Comparison of ENCODE assay signal across 20 cellular contexts in the genomic region with DNA sequence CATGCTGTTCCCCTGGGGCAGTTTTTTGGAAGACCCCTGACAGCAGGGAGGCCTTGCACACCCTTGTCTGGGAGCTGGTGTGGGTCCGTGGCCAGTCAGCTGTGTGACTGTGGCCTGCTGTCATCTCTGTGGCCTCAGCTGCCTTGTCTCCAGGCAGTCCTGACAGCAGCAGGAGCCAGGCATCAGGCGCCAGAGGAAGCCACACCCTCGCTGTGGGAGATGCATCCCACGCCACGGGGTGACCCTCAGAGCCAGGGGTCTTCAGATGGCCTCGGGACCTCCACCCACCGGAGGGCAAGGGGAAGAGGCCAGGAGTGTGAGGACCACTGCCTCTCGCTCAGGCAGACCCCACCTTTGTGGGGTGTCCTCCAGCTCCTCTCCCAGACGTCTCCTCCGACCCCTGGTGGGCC. TPM values are rescaled to one million over a fixed set of nuclear protein-coding genes. Genes with fewer than 3 reads are reported as not detected.
DNase-seq lines count a peak whose midpoint lies in the region; ATAC-seq and TF ChIP-seq lines count a peak whose summit lies in the region.
"Had no signal": no experiment of that assay in that cellular context is flagged by ENCODE, and none has a peak within 500 bp of the region (broad histone marks: within the 10 kb centered on the region; RNA-seq: fewer than 3 reads in every experiment).

No MANE protein-coding gene starts in this region.

- no peaks in the 10 kb centered on the region for H3K9me3 ChIP-seq in T-helper 17 cell (ENCODE audit: control insufficient read depth, low read length, poor library complexity, severe bottlenecking)
- no peaks in the 10 kb centered on the region for H3K9me3 ChIP-seq in right lobe of liver
- no peaks in the 10 kb centered on the region for H3K9me3 ChIP-seq in transverse colon
- H3K9me3 ChIP-seq: MG63, Peyer's patch had no signal

- H3K4me3 ChIP-seq in right lobe of liver (no peak overlapping the region), transverse colon (no peak overlapping the region)
- H3K4me3 ChIP-seq: MG63, Peyer's patch had no signal

- no peak for TF ChIP-seq CTCF in right lobe of liver (IDR thresholded peaks at IDR 0.05)
- TF ChIP-seq CTCF in transverse colon (IDR thresholded peaks at IDR 0.05): no peak

- H3K36me3 ChIP-seq in right lobe of liver: peaks cover 0 to 26% (median 12%) of the 10 kb centered on the region in 4 donors
- no peaks in the 10 kb centered on the region for H3K36me3 ChIP-seq in transverse colon
- H3K36me3 ChIP-seq: MG63, Peyer's patch had no signal

- no peak for ATAC-seq in T-helper 17 cell
- ATAC-seq in right lobe of liver: no peak
- ATAC-seq in HG02870 (IDR thresholded peaks at IDR 0.05; ENCODE audit: unreplicated experiment): no peak

- H3K4me1 Mint-ChIP-seq in T-helper 17 cell: no peaks in the 10 kb centered on the region

- no peak for DNase-seq in T-helper 17 cell
- DNase-seq in right lobe of liver: peak in 2 of 3 donors; percentile 42 to 45
- peak; percentile 64 for DNase-seq in posterior vena cava (ENCODE audit: low spot score)
- no peak for DNase-seq in transverse colon
- no peak for DNase-seq in putamen (ENCODE audit: low spot score)
- DNase-seq in SKM-1 (lab: John Stamatoyannopoulos, UW; ENCODE audit: unreplicated experiment): no peak
- DNase-seq: DND-41, GDM1, GOT3, MG63, NCI-H1092 treated with DMSO at 0.1 percent for 48 hours, NCI-H1694, NCI-H446 treated with DMSO at 0.1 percent for 48 hours, NCI-H774, Peyer's patch, SHP77 treated with DMSO at 0.1 percent for 48 hours had no signal

- peaks cover 16% of the 10 kb centered on the region for H3K27me3 Mint-ChIP-seq in T-helper 17 cell

- no peak for TF ChIP-seq POLR2A in right lobe of liver (IDR thresholded peaks at IDR 0.05)
- TF ChIP-seq POLR2A in transverse colon (IDR thresholded peaks at IDR 0.05): no peak

- intact Hi-C loops in right lobe of liver (cut with DNase I): no loop called here
- intact Hi-C loops in posterior vena cava (cut with DNase I): no loop called here
- intact Hi-C loops in transverse colon (cut with DNase I; ENCODE audit: low total_unique reads): loop anchor here (5.0 kb wide), 1 partner anchor 56 kb away; a partner anchor contains a TSS

- H3K36me3 Mint-ChIP-seq in T-helper 17 cell (ENCODE audit: low read depth): no peaks in the 10 kb centered on the region
- H3K36me3 Mint-ChIP-seq: CD8-positive, alpha-beta memory T cell had no signal

- no peak overlapping the region for H3K27ac Mint-ChIP-seq in T-helper 17 cell
- H3K27ac Mint-ChIP-seq: CD8-positive, alpha-beta memory T cell had no signal

- H3K27ac ChIP-seq in right lobe of liver (no peak overlapping the region), transverse colon (peak overlapping the region; percentile 3 to 73 (median 65))
- H3K27ac ChIP-seq: HL-60, KMS-11, Peyer's patch had no signal

- no peaks in the 10 kb centered on the region for H3K27me3 ChIP-seq in right lobe of liver
- peaks cover 10% of the 10 kb centered on the region for H3K27me3 ChIP-seq in transverse colon
- H3K27me3 ChIP-seq: MG63, Peyer's patch had no signal

- peak overlapping the region; percentile 9 for H3K4me3 Mint-ChIP-seq in T-helper 17 cell
- H3K4me3 Mint-ChIP-seq: CD8-positive, alpha-beta memory T cell had no signal

- WGBS in right lobe of liver (ENCODE audit: insufficient coverage, low coverage, low lambda C conversion rate, missing lambda C conversion rate): no CpG with 5 or more reads among the region's 10 CpGs
- 78% methylated on average over 8 of the region's 10 CpGs; no CpG with 5 or more reads in 1 of the 2 donors for WGBS in transverse colon (ENCODE audit: low coverage in 1 of 2), 2 donors

- H3K4me1 ChIP-seq in right lobe of liver (peaks cover 0 to 21% (median 8%) of the 10 kb centered on the region in 4 donors), transverse colon (peaks cover 8 to 37% (median 25%) of the 10 kb centered on the region in 4 donors)

- no peak for TF ChIP-seq EP300 in transverse colon (IDR thresholded peaks at IDR 0.05; ENCODE audit: low read depth)

- in situ Hi-C loops in transverse colon (cut with MboI; ENCODE audit: low pct_ligation_motif_present in 1 of 4, low pct_unique_long_range_greater_than_20kb in 1 of 4, low sequenced_read_pairs in 3 of 4): no loop called here

RNA-seq across cellular contexts. Expression of a gene that starts 5.0 kb away (rescaled TPM):
- total RNA-seq in T-helper 17 cell (not detected), right lobe of liver (100 to 1,000 TPM in 3 of 6 experiments, 10 to 100 TPM in 3; 50.1 to 119 (median 90.5) TPM), posterior vena cava (10 to 100 TPM; 20.1 to 29.7 TPM), transverse colon (10 to 100 TPM; 21.0 to 84.2 (median 24.4) TPM)
- total RNA-seq: CD8-positive, alpha-beta memory T cell had no signal

RNA-seq across cellular contexts. Expression of a gene that starts 55.2 kb away (rescaled TPM):
- 100 to 1,000 TPM; 105 to 109 TPM for total RNA-seq in T-helper 17 cell
- total RNA-seq in right lobe of liver: 10 to 100 TPM; 51.0 to 99.1 (median 63.5) TPM
- total RNA-seq in posterior vena cava: 100 to 1,000 TPM in 1 of 2 donors, 10 to 100 TPM in 1; 92.5 to 103 TPM
- 100 to 1,000 TPM; 159 to 427 (median 205) TPM for total RNA-seq in transverse colon

Comparison
In these comparisons a context has a peak if more than half of its experiments do, and no peak if none do; other contexts are left out.
1. DNase-seq: peak in right lobe of liver (2 of 3) and posterior vena cava (single experiment); none in T-helper 17 cell (0 of 3), transverse colon (single experiment), putamen (single experiment) and SKM-1 (single experiment).
2. H3K27ac ChIP-seq: peak in transverse colon (4 of 4); none in right lobe of liver (0 of 3).
3. RNA of a gene that starts 5.0 kb away (total RNA-seq): 50.1 to 119 TPM in right lobe of liver, 20.1 to 29.7 TPM in posterior vena cava and 21.0 to 84.2 TPM in transverse colon; not detected in T-helper 17 cell; every median in the first group is over 10 times any median in the second.